ENCODE assay signal across 7 cellular contexts in the genomic region with DNA sequence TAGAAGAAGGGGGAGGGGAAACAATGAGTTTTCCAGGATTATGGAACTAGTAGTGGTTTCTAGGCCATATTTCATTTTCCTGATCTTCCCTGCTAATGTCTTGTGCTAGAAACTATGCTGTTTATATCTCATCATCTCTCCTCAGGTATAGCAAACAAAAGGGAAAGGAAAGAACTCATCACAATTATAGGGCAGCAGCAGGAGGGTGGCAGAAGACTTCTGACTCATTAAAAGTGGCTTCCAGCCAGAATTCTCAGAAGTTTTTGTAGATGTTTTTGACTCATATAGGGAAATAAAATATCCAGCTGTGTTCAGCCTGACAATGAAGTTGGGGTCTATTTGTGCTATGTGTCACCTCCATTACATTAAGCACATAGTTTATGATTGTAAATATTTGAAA. TPM values are rescaled to one million over a fixed set of nuclear protein-coding genes. Genes with fewer than 3 reads are reported as not detected.
DNase-seq lines count a peak whose midpoint lies in the region; ATAC-seq and TF ChIP-seq lines count a peak whose summit lies in the region.

No MANE protein-coding gene starts in this region.

- intact Hi-C loops in right lobe of liver (cut with DNase I) = loop anchor here (10.0 kb wide), 2 partner anchors 230 to 340 kb away; no protein-coding TSS in a partner anchor

- DNase-seq in GM12865 (ENCODE audit: low read depth) (peak; percentile 50), right lobe of liver (no peak)
- DNase-seq in activated naive CD8-positive, alpha-beta T cell treated with anti-CD3 and anti-CD28 coated beads, Interleukin-2, amount 50 U/mL, for 16 hours (ENCODE audit: low read depth, low spot score) = peak; percentile 11

- no peaks in the 10 kb centered on the region for H3K9me3 ChIP-seq in right lobe of liver

- ATAC-seq in right lobe of liver (peak in 2 of 4 donors; percentile 12 to 42), GM21737 (IDR thresholded peaks at IDR 0.05; ENCODE audit: unreplicated experiment) (no peak), GM18873 (IDR thresholded peaks at IDR 0.05; ENCODE audit: low FRiP score, unreplicated experiment) (no peak), HG02938 (IDR thresholded peaks at IDR 0.05; ENCODE audit: unreplicated experiment) (no peak)

- H3K4me1 ChIP-seq in right lobe of liver = peaks cover 0 to 66% (median 12%) of the 10 kb centered on the region in 4 donors

- no peak for TF ChIP-seq POLR2A in right lobe of liver (IDR thresholded peaks at IDR 0.05)

- peak overlapping the region; percentile 85 to 96 (median 92) for H3K27ac ChIP-seq in right lobe of liver

- no peaks in the 10 kb centered on the region for H3K27me3 ChIP-seq in right lobe of liver

- no peaks in the 10 kb centered on the region for H3K36me3 ChIP-seq in right lobe of liver

- no peak for TF ChIP-seq RAD21 in Ishikawa (IDR thresholded peaks at IDR 0.05; ENCODE audit: low read depth)

- TF ChIP-seq CTCF in GM12865 (IDR thresholded peaks at IDR 0.05; ENCODE audit: insufficient read depth, low read depth, low read length, missing control alignments) = no peak
- TF ChIP-seq CTCF in right lobe of liver (IDR thresholded peaks at IDR 0.05) = no peak

- no peak for TF ChIP-seq EP300 in Ishikawa (IDR thresholded peaks at IDR 0.05; ENCODE audit: borderline replicate concordance)

- H3K4me3 ChIP-seq in GM12865 (ENCODE audit: low read depth, low read length) (no peak overlapping the region), right lobe of liver (peak overlapping the region in 1 of 3 donors; percentile 3)

TF ChIP-seq in Ishikawa, 13 proteins besides CTCF, POLR2A, EP300 and RAD21:
- TF ChIP-seq FOXM1 (IDR thresholded peaks at IDR 0.05; ENCODE audit: borderline replicate concordance, low read depth) (no peak), NFIC (IDR thresholded peaks at IDR 0.05) (peak; percentile 73), TEAD4 (IDR thresholded peaks at IDR 0.05) (no peak), EGR1 (IDR thresholded peaks at IDR 0.05) (no peak), TCF12 (IDR thresholded peaks at IDR 0.05; ENCODE audit: low read depth) (no peak)
- TF ChIP-seq, protein P1, sequence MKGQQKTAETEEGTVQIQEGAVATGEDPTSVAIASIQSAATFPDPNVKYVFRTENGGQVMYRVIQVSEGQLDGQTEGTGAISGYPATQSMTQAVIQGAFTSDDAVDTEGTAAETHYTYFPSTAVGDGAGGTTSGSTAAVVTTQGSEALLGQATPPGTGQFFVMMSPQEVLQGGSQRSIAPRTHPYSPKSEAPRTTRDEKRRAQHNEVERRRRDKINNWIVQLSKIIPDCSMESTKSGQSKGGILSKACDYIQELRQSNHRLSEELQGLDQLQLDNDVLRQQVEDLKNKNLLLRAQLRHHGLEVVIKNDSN (IDR thresholded peaks at IDR 0.05) = no peak
- TF ChIP-seq, protein P2, sequence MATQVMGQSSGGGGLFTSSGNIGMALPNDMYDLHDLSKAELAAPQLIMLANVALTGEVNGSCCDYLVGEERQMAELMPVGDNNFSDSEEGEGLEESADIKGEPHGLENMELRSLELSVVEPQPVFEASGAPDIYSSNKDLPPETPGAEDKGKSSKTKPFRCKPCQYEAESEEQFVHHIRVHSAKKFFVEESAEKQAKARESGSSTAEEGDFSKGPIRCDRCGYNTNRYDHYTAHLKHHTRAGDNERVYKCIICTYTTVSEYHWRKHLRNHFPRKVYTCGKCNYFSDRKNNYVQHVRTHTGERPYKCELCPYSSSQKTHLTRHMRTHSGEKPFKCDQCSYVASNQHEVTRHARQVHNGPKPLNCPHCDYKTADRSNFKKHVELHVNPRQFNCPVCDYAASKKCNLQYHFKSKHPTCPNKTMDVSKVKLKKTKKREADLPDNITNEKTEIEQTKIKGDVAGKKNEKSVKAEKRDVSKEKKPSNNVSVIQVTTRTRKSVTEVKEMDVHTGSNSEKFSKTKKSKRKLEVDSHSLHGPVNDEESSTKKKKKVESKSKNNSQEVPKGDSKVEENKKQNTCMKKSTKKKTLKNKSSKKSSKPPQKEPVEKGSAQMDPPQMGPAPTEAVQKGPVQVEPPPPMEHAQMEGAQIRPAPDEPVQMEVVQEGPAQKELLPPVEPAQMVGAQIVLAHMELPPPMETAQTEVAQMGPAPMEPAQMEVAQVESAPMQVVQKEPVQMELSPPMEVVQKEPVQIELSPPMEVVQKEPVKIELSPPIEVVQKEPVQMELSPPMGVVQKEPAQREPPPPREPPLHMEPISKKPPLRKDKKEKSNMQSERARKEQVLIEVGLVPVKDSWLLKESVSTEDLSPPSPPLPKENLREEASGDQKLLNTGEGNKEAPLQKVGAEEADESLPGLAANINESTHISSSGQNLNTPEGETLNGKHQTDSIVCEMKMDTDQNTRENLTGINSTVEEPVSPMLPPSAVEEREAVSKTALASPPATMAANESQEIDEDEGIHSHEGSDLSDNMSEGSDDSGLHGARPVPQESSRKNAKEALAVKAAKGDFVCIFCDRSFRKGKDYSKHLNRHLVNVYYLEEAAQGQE (IDR thresholded peaks at IDR 0.05; ENCODE audit: low read depth) = no peak

RNA-seq across cellular contexts. Expression of a gene that starts 6.5 kb away (rescaled TPM):
- total RNA-seq in right lobe of liver = 10 to 100 TPM; 31.2 to 67.9 (median 41.0) TPM

Comparison
In these comparisons a context has a peak if more than half of its experiments do, and no peak if none do; other contexts are left out.
1. DNase-seq: peak in GM12865 (single experiment) and activated naive CD8-positive, alpha-beta T cell treated with anti-CD3 and anti-CD28 coated beads, Interleukin-2, amount 50 U/mL, for 16 hours (single experiment); none in right lobe of liver (0 of 3).